Comparison of ENCODE assay signal across 25 cellular contexts in genomic region chr12:67582238-67582834, GRCh38.
"Had no signal": no experiment of that assay in that cellular context is flagged by ENCODE, and none has a peak within 500 bp of the region (broad histone marks: within the 10 kb centered on the region; RNA-seq: fewer than 3 reads in every experiment).

No MANE protein-coding gene starts in this region.

- DNase-seq: occipital lobe; ovary; posterior cingulate gyrus; psoas muscle; right lobe of liver; sigmoid colon; small intestine; stimulated activated CD4-positive, alpha-beta T cell treated with anti-CD3 and anti-CD28 coated beads, Interleukin-15, amount 100 ng/mL, for 24 hours; stimulated activated CD4-positive, alpha-beta T cell treated with anti-CD3 and anti-CD28 coated beads, Interleukin-2, amount 100 ng/mL, for 24 hours; stimulated activated CD4-positive, alpha-beta T cell treated with anti-CD3 and anti-CD28 coated beads, Interleukin-2, amount 100 ng/mL, for 48 hours; stimulated activated CD4-positive, alpha-beta T cell treated with anti-CD3 and anti-CD28 coated beads, Interleukin-4, amount 100 ng/mL, for 24 hours; stimulated activated naive B cell treated with anti-CD40 and anti-IgM and Interleukin-4, amounts not matched to agents 10 μg/mL and 1 μg/mL and 100 μg/mL, for 72 hours; stimulated activated naive CD4-positive, alpha-beta T cell treated with Interleukin-2 at 50 U/mL for 16 hours; stomach; thyroid gland; upper lobe of left lung had no signal

- ATAC-seq: natural killer cell treated with Interleukin-12 subunit alpha and Interleukin-12 subunit beta and Interleukin-15 and Interleukin-18, amount 100 ng/mL, for 72 hours; psoas muscle; right lobe of liver; stimulated activated effector memory CD8-positive, alpha-beta T cell treated with anti-CD3 and anti-CD28 coated beads, Interleukin-12 subunit alpha, Interleukin-12 subunit beta, amount 100 ng/mL, for 72 hours had no signal

- H3K27ac ChIP-seq: neural progenitor cell, ovary, parathyroid adenoma, psoas muscle, right lobe of liver, sigmoid colon, stomach, thoracic aorta, thyroid gland, tibial nerve, upper lobe of left lung, vagina had no signal

- H3K4me3 Mint-ChIP-seq: natural killer cell treated with Interleukin-12 subunit alpha and Interleukin-12 subunit beta and Interleukin-15 and Interleukin-18, amount 100 ng/mL, for 72 hours; neural progenitor cell; stimulated activated effector memory CD8-positive, alpha-beta T cell treated with anti-CD3 and anti-CD28 coated beads, Interleukin-12 subunit alpha, Interleukin-12 subunit beta, amount 100 ng/mL, for 72 hours; stimulated activated naive B cell treated with anti-CD40 and anti-IgM and Interleukin-4, amounts not matched to agents 10 μg/mL and 1 μg/mL and 100 μg/mL, for 72 hours; stimulated activated naive CD8-positive, alpha-beta T cell treated with anti-CD3 and anti-CD28 coated beads, Interleukin-15, Interleukin-2, amounts not matched to agents 100 ng/mL and 50 ng/mL, for 24 hours had no signal

- H3K36me3 ChIP-seq: neural progenitor cell, ovary, right lobe of liver, sigmoid colon, stomach, thoracic aorta, thyroid gland, tibial nerve, upper lobe of left lung, vagina had no signal

- H3K4me1 ChIP-seq: parathyroid adenoma, psoas muscle, right lobe of liver, thyroid gland, tibial nerve, upper lobe of left lung had no signal

- H3K9me3 Mint-ChIP-seq: neural progenitor cell; stimulated activated effector memory CD8-positive, alpha-beta T cell treated with anti-CD3 and anti-CD28 coated beads, Interleukin-12 subunit alpha, Interleukin-12 subunit beta, amount 100 ng/mL, for 72 hours had no signal

- H3K79me2 ChIP-seq: parathyroid adenoma had no signal

- H3K27me3 Mint-ChIP-seq: natural killer cell treated with Interleukin-12 subunit alpha and Interleukin-12 subunit beta and Interleukin-15 and Interleukin-18, amount 100 ng/mL, for 72 hours; progenitor cell of endocrine pancreas had no signal

- H3K9ac ChIP-seq: neural progenitor cell, parathyroid adenoma had no signal

- H3K4me2 ChIP-seq: neural progenitor cell had no signal

- H3K27me3 ChIP-seq: neural progenitor cell, ovary, right lobe of liver, sigmoid colon, stomach, thyroid gland, tibial nerve, upper lobe of left lung, vagina had no signal

- H3K4me3 ChIP-seq: neural progenitor cell, ovary, psoas muscle, right lobe of liver, sigmoid colon, stomach, thoracic aorta, thyroid gland, tibial nerve, upper lobe of left lung, vagina had no signal

- H3K27ac Mint-ChIP-seq: natural killer cell treated with Interleukin-12 subunit alpha and Interleukin-12 subunit beta and Interleukin-15 and Interleukin-18, amount 100 ng/mL, for 72 hours; neural progenitor cell; progenitor cell of endocrine pancreas; stimulated activated effector memory CD8-positive, alpha-beta T cell treated with anti-CD3 and anti-CD28 coated beads, Interleukin-12 subunit alpha, Interleukin-12 subunit beta, amount 100 ng/mL, for 72 hours; stimulated activated naive B cell treated with anti-CD40 and anti-IgM and Interleukin-4, amounts not matched to agents 10 μg/mL and 1 μg/mL and 100 μg/mL, for 72 hours; stimulated activated naive CD8-positive, alpha-beta T cell treated with anti-CD3 and anti-CD28 coated beads, Interleukin-15, Interleukin-2, amounts not matched to agents 100 ng/mL and 50 ng/mL, for 24 hours had no signal

- H2AFZ ChIP-seq: neural progenitor cell, parathyroid adenoma had no signal

- H3K36me3 Mint-ChIP-seq: neural progenitor cell; stimulated activated effector memory CD8-positive, alpha-beta T cell treated with anti-CD3 and anti-CD28 coated beads, Interleukin-12 subunit alpha, Interleukin-12 subunit beta, amount 100 ng/mL, for 72 hours; stimulated activated naive B cell treated with anti-CD40 and anti-IgM and Interleukin-4, amounts not matched to agents 10 μg/mL and 1 μg/mL and 100 μg/mL, for 72 hours had no signal

- H3K9me3 ChIP-seq: ovary, psoas muscle, right lobe of liver, sigmoid colon, stomach, thoracic aorta, thyroid gland, tibial nerve, upper lobe of left lung, vagina had no signal
